ENCODE assay signal across 8 cellular contexts in the genomic region with DNA sequence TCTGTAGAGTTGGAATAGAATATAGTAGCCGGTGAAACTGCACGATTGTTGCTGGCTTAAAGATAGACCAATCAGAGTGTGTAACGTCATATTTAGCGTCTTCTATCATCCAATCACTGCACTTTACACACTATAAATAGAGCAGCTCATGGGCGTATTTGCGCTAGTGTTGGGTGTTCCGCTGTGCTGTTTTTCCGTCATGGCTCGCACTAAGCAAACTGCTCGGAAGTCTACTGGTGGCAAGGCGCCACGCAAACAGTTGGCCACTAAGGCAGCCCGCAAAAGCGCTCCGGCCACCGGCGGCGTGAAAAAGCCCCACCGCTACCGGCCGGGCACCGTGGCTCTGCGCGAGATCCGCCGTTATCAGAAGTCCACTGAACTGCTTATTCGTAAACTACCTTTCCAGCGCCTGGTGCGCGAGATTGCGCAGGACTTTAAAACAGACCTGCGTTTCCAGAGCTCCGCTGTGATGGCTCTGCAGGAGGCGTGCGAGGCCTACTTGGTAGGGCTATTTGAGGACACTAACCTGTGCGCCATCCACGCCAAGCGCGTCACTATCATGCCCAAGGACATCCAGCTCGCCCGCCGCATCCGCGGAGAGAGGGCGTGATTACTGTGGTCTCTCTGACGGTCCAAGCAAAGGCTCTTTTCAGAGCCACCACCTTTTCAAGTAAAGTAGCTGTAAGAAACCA. TPM values are rescaled to one million over a fixed set of nuclear protein-coding genes. Genes with fewer than 3 reads are reported as not detected.
DNase-seq lines count a peak whose midpoint lies in the region; ATAC-seq lines count a peak whose summit lies in the region.

No MANE protein-coding gene starts in this region.

- peak overlapping the region; percentile 100 for H3K27ac Mint-ChIP-seq in activated CD4-positive, alpha-beta T cell treated with anti-CD3 and anti-CD28 coated beads for 36 hours

- intact Hi-C loops in activated CD4-positive, alpha-beta T cell treated with anti-CD3 and anti-CD28 coated beads for 36 hours (cut with DNase I, micrococcal nuclease): loop anchor here (2.0 to 10.0 kb wide), 3 partner anchors 58 to 1814 kb away; a partner anchor contains a TSS

- peaks cover 38% of the 10 kb centered on the region for H3K4me1 Mint-ChIP-seq in activated CD4-positive, alpha-beta T cell treated with anti-CD3 and anti-CD28 coated beads for 36 hours

- peak; percentile 89 for DNase-seq in AG08396 (ENCODE audit: low spot score)
- peak; percentile 80 for DNase-seq in NCI-H2196 treated with DMSO at 0.1 percent for 48 hours (lab: John Stamatoyannopoulos, UW; ENCODE audit: unreplicated experiment)
- DNase-seq in activated CD4-positive, alpha-beta T cell treated with anti-CD3 and anti-CD28 coated beads for 36 hours: peak; percentile 86
- DNase-seq in kidney tubule cell (ENCODE audit: low spot score): peak; percentile 95
- peak; percentile 64 to 67 for DNase-seq in stimulated activated CD4-positive, alpha-beta T cell treated with anti-CD3 and anti-CD28 coated beads, Interleukin-2, amount 100 ng/mL, for 24 hours

- POLR2A ChIA-PET in activated CD4-positive, alpha-beta T cell treated with anti-CD3 and anti-CD28 coated beads for 36 hours (lab: Charles Lee): interaction anchor here (0.6 to 4.5 kb wide), 31 partner anchors 8 to 1873 kb away, joined by 3 to 179 read pairs (median 4); a partner anchor contains a TSS

- peaks cover 7% of the 10 kb centered on the region for H3K36me3 Mint-ChIP-seq in activated CD4-positive, alpha-beta T cell treated with anti-CD3 and anti-CD28 coated beads for 36 hours (ENCODE audit: low read depth)

- H3K9me3 Mint-ChIP-seq in activated CD4-positive, alpha-beta T cell treated with anti-CD3 and anti-CD28 coated beads for 36 hours (ENCODE audit: low read depth): peaks cover 5% of the 10 kb centered on the region

- CTCF ChIA-PET in activated CD4-positive, alpha-beta T cell treated with anti-CD3 and anti-CD28 coated beads for 36 hours (lab: Charles Lee): interaction anchor here (0.8 to 3.9 kb wide), 6 partner anchors 9 to 28 kb away, joined by 3 to 31 read pairs (median 4); a partner anchor contains a TSS

- ATAC-seq in GM18870 (IDR thresholded peaks at IDR 0.05; ENCODE audit: unreplicated experiment) (peak; percentile 57), HG03135 (IDR thresholded peaks at IDR 0.05; ENCODE audit: unreplicated experiment) (peak; percentile 47)
- peak; percentile 49 for ATAC-seq in activated CD4-positive, alpha-beta T cell treated with anti-CD3 and anti-CD28 coated beads for 36 hours

- peak overlapping the region; percentile 94 for H3K4me3 Mint-ChIP-seq in activated CD4-positive, alpha-beta T cell treated with anti-CD3 and anti-CD28 coated beads for 36 hours

- peak overlapping the region; percentile 81 for H3K27ac ChIP-seq in cingulate gyrus (ENCODE audit: low read depth, low read length)

- no peaks in the 10 kb centered on the region for H3K27me3 Mint-ChIP-seq in activated CD4-positive, alpha-beta T cell treated with anti-CD3 and anti-CD28 coated beads for 36 hours

RNA-seq across cellular contexts. Expression of a gene that starts 57.8 kb away (rescaled TPM):
- total RNA-seq in activated CD4-positive, alpha-beta T cell treated with anti-CD3 and anti-CD28 coated beads for 36 hours: 10 to 100 TPM; 24.9 TPM

Comparison
In these comparisons a context has a peak if more than half of its experiments do, and no peak if none do; other contexts are left out.
1. Peak in every context shown above with its lines: DNase-seq, ATAC-seq and H3K27ac ChIP-seq.